1 cellular context compared by ENCODE assay signal in the genomic region with DNA sequence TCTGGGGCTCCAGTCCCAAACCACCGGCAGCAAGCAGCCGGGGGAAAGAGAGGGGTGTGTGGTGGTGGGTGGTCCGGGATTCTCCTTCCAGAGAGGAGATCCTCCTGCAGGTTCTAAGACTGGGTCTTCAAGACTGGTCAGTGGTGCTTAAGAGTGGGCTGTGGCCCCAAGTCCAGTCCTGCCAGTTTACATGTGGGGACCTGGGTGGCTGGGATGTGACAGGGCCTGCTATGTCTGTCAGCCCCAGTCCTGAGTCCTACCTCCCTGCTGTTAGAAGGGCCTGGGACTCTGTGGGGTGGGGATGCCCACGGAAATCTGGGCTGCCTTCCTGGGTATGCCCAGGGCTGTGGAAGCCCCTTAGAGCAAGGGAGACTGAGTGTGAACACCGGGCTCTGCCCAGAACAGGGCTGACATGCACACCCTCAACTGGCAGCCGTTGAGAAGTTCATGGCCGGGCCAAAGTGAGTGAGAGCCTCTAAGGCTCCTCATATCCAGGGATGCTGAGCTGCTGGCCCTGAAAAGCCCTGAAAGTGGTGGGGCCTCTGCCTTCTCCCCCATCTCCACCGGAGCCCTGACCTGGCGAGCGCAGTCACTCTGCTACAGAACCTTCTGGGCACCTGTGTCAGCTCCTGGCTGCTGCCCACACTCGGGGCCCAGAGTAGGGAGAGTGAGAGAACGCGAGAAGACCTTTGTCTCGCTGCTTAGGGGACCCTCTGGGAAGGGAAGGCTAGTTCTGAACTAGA.
TF ChIP-seq lines count a peak whose summit lies in the region.

No MANE protein-coding gene starts in this region.

TF ChIP-seq in SK-N-SH, 30 proteins besides CTCF, POLR2A, EP300 and RAD21 (continued from another document):
- no peak for TF ChIP-seq FOXM1 (IDR thresholded peaks at IDR 0.05; ENCODE audit: low read depth)
- TF ChIP-seq ELF1 (IDR thresholded peaks at IDR 0.05): no peak
- TF ChIP-seq, protein P1, sequence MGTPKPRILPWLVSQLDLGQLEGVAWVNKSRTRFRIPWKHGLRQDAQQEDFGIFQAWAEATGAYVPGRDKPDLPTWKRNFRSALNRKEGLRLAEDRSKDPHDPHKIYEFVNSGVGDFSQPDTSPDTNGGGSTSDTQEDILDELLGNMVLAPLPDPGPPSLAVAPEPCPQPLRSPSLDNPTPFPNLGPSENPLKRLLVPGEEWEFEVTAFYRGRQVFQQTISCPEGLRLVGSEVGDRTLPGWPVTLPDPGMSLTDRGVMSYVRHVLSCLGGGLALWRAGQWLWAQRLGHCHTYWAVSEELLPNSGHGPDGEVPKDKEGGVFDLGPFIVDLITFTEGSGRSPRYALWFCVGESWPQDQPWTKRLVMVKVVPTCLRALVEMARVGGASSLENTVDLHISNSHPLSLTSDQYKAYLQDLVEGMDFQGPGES (IDR thresholded peaks at IDR 0.05; ENCODE audit: low read depth, low read length): no peak
- TF ChIP-seq JUND (IDR thresholded peaks at IDR 0.05): no peak
